In genomic region chr1:157045251-157046218, GRCh38 we compare ENCODE assay signal across 8 cellular contexts. TPM values are rescaled to one million over a fixed set of nuclear protein-coding genes. Genes with fewer than 3 reads are reported as not detected.
A peak's percentile ranks its signal among the peaks of the same experiment; 100 is the strongest.
DNase-seq lines count a peak whose midpoint lies in the region; ATAC-seq and TF ChIP-seq lines count a peak whose summit lies in the region.

A gene with protein sequence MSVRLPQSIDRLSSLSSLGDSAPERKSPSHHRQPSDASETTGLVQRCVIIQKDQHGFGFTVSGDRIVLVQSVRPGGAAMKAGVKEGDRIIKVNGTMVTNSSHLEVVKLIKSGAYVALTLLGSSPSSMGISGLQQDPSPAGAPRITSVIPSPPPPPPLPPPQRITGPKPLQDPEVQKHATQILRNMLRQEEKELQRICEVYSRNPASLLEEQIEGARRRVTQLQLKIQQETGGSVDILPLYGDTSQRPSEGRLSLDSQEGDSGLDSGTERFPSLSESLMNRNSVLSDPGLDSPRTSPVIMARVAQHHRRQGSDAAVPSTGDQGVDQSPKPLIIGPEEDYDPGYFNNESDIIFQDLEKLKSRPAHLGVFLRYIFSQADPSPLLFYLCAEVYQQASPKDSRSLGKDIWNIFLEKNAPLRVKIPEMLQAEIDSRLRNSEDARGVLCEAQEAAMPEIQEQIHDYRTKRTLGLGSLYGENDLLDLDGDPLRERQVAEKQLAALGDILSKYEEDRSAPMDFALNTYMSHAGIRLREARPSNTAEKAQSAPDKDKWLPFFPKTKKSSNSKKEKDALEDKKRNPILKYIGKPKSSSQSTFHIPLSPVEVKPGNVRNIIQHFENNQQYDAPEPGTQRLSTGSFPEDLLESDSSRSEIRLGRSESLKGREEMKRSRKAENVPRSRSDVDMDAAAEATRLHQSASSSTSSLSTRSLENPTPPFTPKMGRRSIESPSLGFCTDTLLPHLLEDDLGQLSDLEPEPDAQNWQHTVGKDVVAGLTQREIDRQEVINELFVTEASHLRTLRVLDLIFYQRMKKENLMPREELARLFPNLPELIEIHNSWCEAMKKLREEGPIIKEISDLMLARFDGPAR (N-terminal part only) (minus strand): TSS chr1:157045742. CDS start chr1:157044330, 1,412 bp downstream.

- no peak within 1 kb of the TSS for H2BK120ac ChIP-seq in mesendoderm (ENCODE audit: low read depth, low read length)

- H3K27ac ChIP-seq in epithelial cell of prostate (peak within 1 kb of the TSS; percentile 61), mesendoderm (ENCODE audit: low read depth, low read length) (peak within 1 kb of the TSS; percentile 94), stomach smooth muscle (ENCODE audit: low read length) (peak within 1 kb of the TSS; percentile 86)

- peak; percentile 94 for DNase-seq in ACHN
- DNase-seq in NCI-H510A (lab: John Stamatoyannopoulos, UW) = peak; percentile 81
- DNase-seq in activated CD8-positive, alpha-beta T cell treated with anti-CD3 and anti-CD28 coated beads for 36 hours = peak; percentile 16
- peak; percentile 12 for DNase-seq in epithelial cell of prostate (ENCODE audit: low read depth, low spot score)
- peak; percentile 92 for DNase-seq in mesendoderm

- H3K79me1 ChIP-seq in mesendoderm (ENCODE audit: low read length) = peaks cover 17% of the 10 kb centered on the region

- no peak for TF ChIP-seq CTCF in activated CD8-positive, alpha-beta T cell treated with anti-CD3 and anti-CD28 coated beads for 36 hours (IDR thresholded peaks at IDR 0.05)

- no peak within 1 kb of the TSS for H4K8ac ChIP-seq in mesendoderm (ENCODE audit: low read depth, low read length)

- H3K9ac ChIP-seq in mesendoderm (ENCODE audit: low read length) (peak within 1 kb of the TSS; percentile 93), stomach smooth muscle (ENCODE audit: low read length in 2 of 2) (peak within 1 kb of the TSS; percentile 93 to 94)

- peak within 1 kb of the TSS; percentile 66 for H3K4me3 ChIP-seq in mesendoderm (ENCODE audit: low read length)
- peak within 1 kb of the TSS; percentile 83 to 95 for H3K4me3 ChIP-seq in stomach smooth muscle (ENCODE audit: low read length in 2 of 2)

- H3K9me3 Mint-ChIP-seq in activated CD8-positive, alpha-beta T cell treated with anti-CD3 and anti-CD28 coated beads for 36 hours = no peaks in the 10 kb centered on the region

- peak within 1 kb of the TSS; percentile 84 for H3K23ac ChIP-seq in mesendoderm (ENCODE audit: low read length)

- H3K18ac ChIP-seq in mesendoderm (ENCODE audit: low read length) = peak within 1 kb of the TSS; percentile 99

- no CpG with 5 or more reads among the region's 120 CpGs for WGBS in mesendoderm (ENCODE audit: extremely low coverage, insufficient coverage, low lambda C conversion rate)

- peak within 1 kb of the TSS; percentile 51 for H3K4me2 ChIP-seq in mesendoderm (ENCODE audit: low read length)

- POLR2A ChIA-PET in activated CD8-positive, alpha-beta T cell treated with anti-CD3 and anti-CD28 coated beads for 36 hours (lab: Charles Lee) = no interaction called here

- H3K4me1 Mint-ChIP-seq in activated CD8-positive, alpha-beta T cell treated with anti-CD3 and anti-CD28 coated beads for 36 hours (ENCODE audit: low read depth) = peaks cover 14% of the 10 kb centered on the region

- no peaks in the 10 kb centered on the region for H3K9me3 ChIP-seq in stomach smooth muscle (ENCODE audit: control insufficient read depth in 2 of 2, low read length in 2 of 2)

- in situ Hi-C loops in ACHN (cut with HindIII; ENCODE audit: low pct_ligation_motif_present, low pct_unique_long_range_greater_than_20kb, low sequenced_read_pairs) = no loop called here

- ATAC-seq in GM18498 (IDR thresholded peaks at IDR 0.05; ENCODE audit: unreplicated experiment) (peak; percentile 79), HG03196 (IDR thresholded peaks at IDR 0.05; ENCODE audit: unreplicated experiment) (peak; percentile 63)
- ATAC-seq in activated CD8-positive, alpha-beta T cell treated with anti-CD3 and anti-CD28 coated beads for 36 hours = peak; percentile 51

- H3K4ac ChIP-seq in mesendoderm (ENCODE audit: low read depth, low read length) = peak within 1 kb of the TSS; percentile 86

- H4K5ac ChIP-seq in mesendoderm (ENCODE audit: low read length) = no peak within 1 kb of the TSS

- H2AK5ac ChIP-seq in mesendoderm (ENCODE audit: low read length) = no peak within 1 kb of the TSS

- H3K4me3 Mint-ChIP-seq in activated CD8-positive, alpha-beta T cell treated with anti-CD3 and anti-CD28 coated beads for 36 hours = peak within 1 kb of the TSS; percentile 72

- H3K56ac ChIP-seq in mesendoderm (ENCODE audit: low read length) = peak within 1 kb of the TSS; percentile 85

- H3K27ac Mint-ChIP-seq in activated CD8-positive, alpha-beta T cell treated with anti-CD3 and anti-CD28 coated beads for 36 hours = no peak within 1 kb of the TSS

- H3K27me3 Mint-ChIP-seq in activated CD8-positive, alpha-beta T cell treated with anti-CD3 and anti-CD28 coated beads for 36 hours = peaks cover 61% of the 10 kb centered on the region

- intact Hi-C loops in activated CD8-positive, alpha-beta T cell treated with anti-CD3 and anti-CD28 coated beads for 36 hours (cut with micrococcal nuclease) = no loop called here

- no peaks in the 10 kb centered on the region for H3K27me3 ChIP-seq in mesendoderm (ENCODE audit: insufficient read depth, low read length, poor library complexity)
- no peaks in the 10 kb centered on the region for H3K27me3 ChIP-seq in stomach smooth muscle (ENCODE audit: control insufficient read depth in 1 of 2, insufficient read depth in 2 of 2, low read length in 2 of 2)

- H3K36me3 Mint-ChIP-seq in activated CD8-positive, alpha-beta T cell treated with anti-CD3 and anti-CD28 coated beads for 36 hours (ENCODE audit: low read depth) = no peaks in the 10 kb centered on the region

- H3K36me3 ChIP-seq in mesendoderm (ENCODE audit: control insufficient read depth, insufficient read depth, low read length) (no peaks in the 10 kb centered on the region), stomach smooth muscle (ENCODE audit: control insufficient read depth in 2 of 2, insufficient read depth in 2 of 2, low read length in 2 of 2) (no peaks in the 10 kb centered on the region)

- H2BK15ac ChIP-seq in mesendoderm (replicated peaks; ENCODE audit: low read depth) = no peak within 1 kb of the TSS

- H2BK5ac ChIP-seq in mesendoderm (ENCODE audit: low read length) = peak within 1 kb of the TSS; percentile 79

- CTCF ChIA-PET in activated CD8-positive, alpha-beta T cell treated with anti-CD3 and anti-CD28 coated beads for 36 hours (lab: Charles Lee) = interaction anchor here (1.0 kb wide), 1 partner anchor 117 kb away, joined by 3 read pairs; no protein-coding TSS in a partner anchor

- H3K4me1 ChIP-seq in mesendoderm (ENCODE audit: control insufficient read depth, low read depth, low read length) (peaks cover 19% of the 10 kb centered on the region), stomach smooth muscle (ENCODE audit: control insufficient read depth, insufficient read depth, low read length) (peaks cover 32% of the 10 kb centered on the region)

- peaks cover 32% of the 10 kb centered on the region for H3K79me2 ChIP-seq in mesendoderm (ENCODE audit: control insufficient read depth, insufficient read depth, low read length)

RNA-seq across cellular contexts. Expression of the gene that starts here (rescaled TPM):
- total RNA-seq in activated CD8-positive, alpha-beta T cell treated with anti-CD3 and anti-CD28 coated beads for 36 hours = 1 to 10 TPM; 1.4 to 1.8 TPM
- polyA plus RNA-seq in mesendoderm (2013, experiment 1 of 2) = 12.0 TPM
- polyA plus RNA-seq in mesendoderm (2013, experiment 2 of 2) = 12.5 TPM

Comparison
In these comparisons a context has a peak if more than half of its experiments do, and no peak if none do; other contexts are left out.
1. Peak in every context shown above with its lines: DNase-seq, ATAC-seq, H3K4me3 ChIP-seq and H3K27ac ChIP-seq.
2. DNase-seq: peak in every context shown above with its lines; median percentile 94 in ACHN; 92 in mesendoderm; 81 in NCI-H510A; 16 in activated CD8-positive, alpha-beta T cell treated with anti-CD3 and anti-CD28 coated beads for 36 hours; 12 in epithelial cell of prostate.